In the genomic region with DNA sequence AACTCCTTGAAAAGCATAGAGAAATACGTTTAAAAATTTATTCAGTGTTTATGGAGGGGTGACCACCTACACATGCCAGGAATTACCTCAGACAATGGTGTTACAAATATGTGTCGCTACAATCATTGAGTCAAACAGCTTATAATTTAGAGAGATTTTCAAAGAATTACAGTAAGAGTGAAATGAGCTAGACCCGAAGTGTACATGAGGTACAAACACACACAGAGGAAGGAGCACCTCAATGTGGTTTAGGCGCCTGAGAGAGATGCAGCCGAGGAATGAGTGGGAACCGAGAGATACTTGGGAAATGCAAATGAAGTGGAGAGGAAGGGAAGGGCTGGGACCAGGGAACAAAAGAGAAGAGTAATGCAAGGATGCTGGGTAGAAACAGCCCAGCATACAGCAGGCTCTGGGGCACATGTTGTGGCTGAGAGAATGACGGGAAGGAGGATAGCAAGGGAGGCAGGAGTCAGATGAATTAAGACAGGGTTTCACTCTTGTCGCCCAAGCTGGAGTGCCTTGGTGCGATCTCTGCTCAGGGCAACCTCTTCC, we compare ENCODE assay signal across 1 cellular context.
TF ChIP-seq lines count a peak whose summit lies in the region.

No MANE protein-coding gene starts in this region.

TF ChIP-seq in HepG2, 621 proteins besides CTCF, POLR2A, EP300 and RAD21:
- TF ChIP-seq, protein P1, sequence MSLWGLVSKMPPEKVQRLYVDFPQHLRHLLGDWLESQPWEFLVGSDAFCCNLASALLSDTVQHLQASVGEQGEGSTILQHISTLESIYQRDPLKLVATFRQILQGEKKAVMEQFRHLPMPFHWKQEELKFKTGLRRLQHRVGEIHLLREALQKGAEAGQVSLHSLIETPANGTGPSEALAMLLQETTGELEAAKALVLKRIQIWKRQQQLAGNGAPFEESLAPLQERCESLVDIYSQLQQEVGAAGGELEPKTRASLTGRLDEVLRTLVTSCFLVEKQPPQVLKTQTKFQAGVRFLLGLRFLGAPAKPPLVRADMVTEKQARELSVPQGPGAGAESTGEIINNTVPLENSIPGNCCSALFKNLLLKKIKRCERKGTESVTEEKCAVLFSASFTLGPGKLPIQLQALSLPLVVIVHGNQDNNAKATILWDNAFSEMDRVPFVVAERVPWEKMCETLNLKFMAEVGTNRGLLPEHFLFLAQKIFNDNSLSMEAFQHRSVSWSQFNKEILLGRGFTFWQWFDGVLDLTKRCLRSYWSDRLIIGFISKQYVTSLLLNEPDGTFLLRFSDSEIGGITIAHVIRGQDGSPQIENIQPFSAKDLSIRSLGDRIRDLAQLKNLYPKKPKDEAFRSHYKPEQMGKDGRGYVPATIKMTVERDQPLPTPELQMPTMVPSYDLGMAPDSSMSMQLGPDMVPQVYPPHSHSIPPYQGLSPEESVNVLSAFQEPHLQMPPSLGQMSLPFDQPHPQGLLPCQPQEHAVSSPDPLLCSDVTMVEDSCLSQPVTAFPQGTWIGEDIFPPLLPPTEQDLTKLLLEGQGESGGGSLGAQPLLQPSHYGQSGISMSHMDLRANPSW (CRISPR knock-in tag; IDR thresholded peaks at IDR 0.05; ENCODE audit: borderline replicate concordance), result no peak
- TF ChIP-seq NFAT5 (CRISPR knock-in tag; IDR thresholded peaks at IDR 0.05), result no peak
- no peak for TF ChIP-seq CCAR2 (optimal IDR thresholded peaks at IDR 0.05; ENCODE audit: low read depth, low read length)
- no peak for TF ChIP-seq KMT2A (CRISPR knock-in tag; IDR thresholded peaks at IDR 0.05)
- no peak for TF ChIP-seq HMG20A (CRISPR knock-in tag; IDR thresholded peaks at IDR 0.05; ENCODE audit: borderline replicate concordance)
- TF ChIP-seq ZKSCAN8 (CRISPR knock-in tag; IDR thresholded peaks at IDR 0.05; ENCODE audit: borderline replicate concordance), result no peak
- no peak for TF ChIP-seq MAFF (IDR thresholded peaks at IDR 0.05; ENCODE audit: low read depth, low read length)
- no peak for TF ChIP-seq BCL3 (CRISPR knock-in tag; IDR thresholded peaks at IDR 0.05)
- TF ChIP-seq ZBTB1 (CRISPR knock-in tag; IDR thresholded peaks at IDR 0.05; ENCODE audit: borderline replicate concordance), result no peak
- TF ChIP-seq ZNF343 (CRISPR knock-in tag; IDR thresholded peaks at IDR 0.05), result no peak
- TF ChIP-seq TARDBP (CRISPR knock-in tag; IDR thresholded peaks at IDR 0.05), result no peak
- TF ChIP-seq, protein P2, sequence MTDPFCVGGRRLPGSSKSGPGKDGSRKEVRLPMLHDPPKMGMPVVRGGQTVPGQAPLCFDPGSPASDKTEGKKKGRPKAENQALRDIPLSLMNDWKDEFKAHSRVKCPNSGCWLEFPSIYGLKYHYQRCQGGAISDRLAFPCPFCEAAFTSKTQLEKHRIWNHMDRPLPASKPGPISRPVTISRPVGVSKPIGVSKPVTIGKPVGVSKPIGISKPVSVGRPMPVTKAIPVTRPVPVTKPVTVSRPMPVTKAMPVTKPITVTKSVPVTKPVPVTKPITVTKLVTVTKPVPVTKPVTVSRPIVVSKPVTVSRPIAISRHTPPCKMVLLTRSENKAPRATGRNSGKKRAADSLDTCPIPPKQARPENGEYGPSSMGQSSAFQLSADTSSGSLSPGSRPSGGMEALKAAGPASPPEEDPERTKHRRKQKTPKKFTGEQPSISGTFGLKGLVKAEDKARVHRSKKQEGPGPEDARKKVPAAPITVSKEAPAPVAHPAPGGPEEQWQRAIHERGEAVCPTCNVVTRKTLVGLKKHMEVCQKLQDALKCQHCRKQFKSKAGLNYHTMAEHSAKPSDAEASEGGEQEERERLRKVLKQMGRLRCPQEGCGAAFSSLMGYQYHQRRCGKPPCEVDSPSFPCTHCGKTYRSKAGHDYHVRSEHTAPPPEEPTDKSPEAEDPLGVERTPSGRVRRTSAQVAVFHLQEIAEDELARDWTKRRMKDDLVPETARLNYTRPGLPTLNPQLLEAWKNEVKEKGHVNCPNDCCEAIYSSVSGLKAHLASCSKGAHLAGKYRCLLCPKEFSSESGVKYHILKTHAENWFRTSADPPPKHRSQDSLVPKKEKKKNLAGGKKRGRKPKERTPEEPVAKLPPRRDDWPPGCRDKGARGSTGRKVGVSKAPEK (CRISPR knock-in tag; IDR thresholded peaks at IDR 0.05; ENCODE audit: borderline replicate concordance), result no peak
